8 cellular contexts compared by ENCODE assay signal in the genomic region with DNA sequence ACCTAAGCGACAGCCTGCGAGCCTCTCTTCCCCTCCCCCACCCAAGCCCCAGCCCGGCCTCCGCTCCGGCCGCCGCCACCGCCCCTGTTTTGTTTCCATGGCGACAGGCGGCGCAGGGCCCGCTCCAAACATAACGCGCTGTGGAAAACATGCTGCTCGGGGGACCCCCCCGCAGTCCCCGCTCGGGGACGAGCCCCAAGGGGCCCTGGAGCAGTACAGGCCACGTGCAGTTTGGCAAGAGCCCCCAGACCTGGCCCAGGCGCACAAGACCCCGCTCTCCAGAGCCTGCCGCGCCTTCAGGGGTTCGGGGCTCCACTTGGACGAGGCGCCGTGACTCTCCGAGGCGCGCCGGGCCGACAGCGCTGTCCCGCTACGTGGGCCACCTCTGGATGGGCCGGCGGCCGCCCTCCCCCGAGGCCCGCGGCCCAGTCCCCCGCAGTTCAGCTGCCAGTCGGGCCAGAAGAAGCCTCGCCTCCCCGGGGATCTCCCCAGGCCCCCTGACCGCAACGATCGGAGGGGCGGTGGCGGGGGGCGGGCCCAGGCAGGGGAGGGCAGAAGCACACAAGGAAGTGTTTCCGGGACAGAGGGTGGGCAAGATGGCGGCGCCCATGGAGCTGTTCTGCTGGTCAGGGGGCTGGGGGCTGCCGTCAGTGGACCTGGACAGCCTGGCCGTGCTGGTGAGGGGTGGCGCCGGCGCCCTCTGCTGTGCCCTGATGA. TPM values are rescaled to one million over a fixed set of nuclear protein-coding genes. Genes with fewer than 3 reads are reported as not detected.
DNase-seq lines count a peak whose midpoint lies in the region; ATAC-seq and TF ChIP-seq lines count a peak whose summit lies in the region.

A gene with protein sequence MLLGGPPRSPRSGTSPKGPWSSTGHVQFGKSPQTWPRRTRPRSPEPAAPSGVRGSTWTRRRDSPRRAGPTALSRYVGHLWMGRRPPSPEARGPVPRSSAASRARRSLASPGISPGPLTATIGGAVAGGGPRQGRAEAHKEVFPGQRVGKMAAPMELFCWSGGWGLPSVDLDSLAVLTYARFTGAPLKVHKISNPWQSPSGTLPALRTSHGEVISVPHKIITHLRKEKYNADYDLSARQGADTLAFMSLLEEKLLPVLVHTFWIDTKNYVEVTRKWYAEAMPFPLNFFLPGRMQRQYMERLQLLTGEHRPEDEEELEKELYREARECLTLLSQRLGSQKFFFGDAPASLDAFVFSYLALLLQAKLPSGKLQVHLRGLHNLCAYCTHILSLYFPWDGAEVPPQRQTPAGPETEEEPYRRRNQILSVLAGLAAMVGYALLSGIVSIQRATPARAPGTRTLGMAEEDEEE (plus strand): TSS at position 40 of the 717 bp plus-strand sequence. CDS start 110 bp downstream, at position 150.

- H3K4me1 ChIP-seq in HEK293 (ENCODE audit: control insufficient read depth, insufficient read depth, low read length) (peaks cover 4% of the 10 kb centered on the region), adipocyte (ENCODE audit: control insufficient read depth, insufficient read depth, low read length) (peaks cover 23% of the 10 kb centered on the region), heart left ventricle (peaks cover 0 to 47% (median 27%) of the 10 kb centered on the region in 12 donors), upper lobe of left lung (peaks cover 26 to 32% (median 27%) of the 10 kb centered on the region in 4 donors)

- H3K4me3 Mint-ChIP-seq in T-cell: peak within 1 kb of the TSS; percentile 80 to 85 (median 84)

- H3K27ac ChIP-seq in HEK293 (ENCODE audit: extremely low read depth, low read depth, low read length): peak within 1 kb of the TSS; percentile 86; the same call in 1 of the 2 replicates
- H3K27ac ChIP-seq in heart left ventricle: peak within 1 kb of the TSS; percentile 95 to 100 (median 100)
- H3K27ac ChIP-seq in upper lobe of left lung: peak within 1 kb of the TSS; percentile 97 to 100 (median 98)

- CTCF ChIA-PET in HEK293 (lab: Yijun Ruan, JAX): interaction anchor here (0.6 to 3.6 kb wide), 8 partner anchors 15 to 115 kb away, joined by 3 to 28 read pairs (median 14); a partner anchor contains a TSS
- CTCF ChIA-PET in T-cell (lab: Charles Lee): interaction anchor here (0.5 to 3.7 kb wide), 6 partner anchors 15 to 121 kb away, joined by 3 to 21 read pairs (median 4); a partner anchor contains a TSS

- POLR2A ChIA-PET in HEK293 (lab: Yijun Ruan, JAX): interaction anchor here (0.5 to 1.8 kb wide), 8 partner anchors 8 to 589 kb away, joined by 3 to 7 read pairs (median 4); a partner anchor contains a TSS
- POLR2A ChIA-PET in T-cell (lab: Charles Lee): interaction anchor here in 1 of 2 donors (0.6 to 1.4 kb wide), 2 partner anchors 14 kb away, joined by 3 to 9 read pairs; no protein-coding TSS in a partner anchor

- H3K9me3 Mint-ChIP-seq in T-cell: no peaks in the 10 kb centered on the region

- no peaks in the 10 kb centered on the region for H3K27me3 Mint-ChIP-seq in T-cell

- no peaks in the 10 kb centered on the region for H3K27me3 ChIP-seq in adipocyte (replicated peaks; ENCODE audit: control insufficient read depth, insufficient read depth, low read length)
- no peaks in the 10 kb centered on the region for H3K27me3 ChIP-seq in heart left ventricle
- H3K27me3 ChIP-seq in upper lobe of left lung: no peaks in the 10 kb centered on the region

- peaks cover 4% of the 10 kb centered on the region for H3K36me3 Mint-ChIP-seq in T-cell

- H3K4me1 Mint-ChIP-seq in T-cell: peaks cover 18 to 22% (median 19%) of the 10 kb centered on the region in 3 donors

- DNase-seq in GF-D8 (lab: John Stamatoyannopoulos, UW) (peak; percentile 58), NCI-H1092 treated with DMSO at 0.1 percent for 48 hours (lab: John Stamatoyannopoulos, UW) (peak; percentile 81), T-cell (peak; percentile 68 to 93 (median 90)), adipocyte (ENCODE audit: low read depth) (peak; percentile 96), heart left ventricle (peak; percentile 93 to 95 (median 95)), posterior vena cava (ENCODE audit: low spot score) (peak; percentile 99), upper lobe of left lung (peak; percentile 93 to 97)

- H3K4me3 ChIP-seq in HEK293 (ENCODE audit: low read depth, low read length): peak within 1 kb of the TSS; percentile 98
- peak within 1 kb of the TSS; percentile 99 for H3K4me3 ChIP-seq in adipocyte (ENCODE audit: low read length)
- peak within 1 kb of the TSS; percentile 60 to 94 (median 77) for H3K4me3 ChIP-seq in heart left ventricle
- H3K4me3 ChIP-seq in upper lobe of left lung: peak within 1 kb of the TSS; percentile 68 to 88 (median 74)

- TF ChIP-seq EP300 in upper lobe of left lung (IDR thresholded peaks at IDR 0.05): peak in 1 of 4 donors; percentile 4

- TF ChIP-seq POLR2A in heart left ventricle (IDR thresholded peaks at IDR 0.05) (peak in 1 of 2 donors; percentile 49), upper lobe of left lung (IDR thresholded peaks at IDR 0.05) (peak in 3 of 4 donors; percentile 24 to 94 (median 70))

- peak within 1 kb of the TSS; percentile 88 to 94 for H3K27ac Mint-ChIP-seq in T-cell

- intact Hi-C loops in heart left ventricle (cut with DNase I): loop anchor here in 6 of 10 donors (1.0 to 5.0 kb wide), 5 partner anchors 17 to 113 kb away; a partner anchor contains a TSS
- intact Hi-C loops in posterior vena cava (cut with DNase I): no loop called here

- 0 to 1% (median 0%) methylated on average over 26 to 60 of the region's 60 CpGs for WGBS in heart left ventricle, 4 donors
- WGBS in upper lobe of left lung, 2 donors: 0% methylated on average over 28 of the region's 60 CpGs; no CpG with 5 or more reads in 1 of the 2 donors

- peaks cover 0 to 23% of the 10 kb centered on the region in 2 experiments; a peak in 1 of 3 replicates for H3K36me3 ChIP-seq in HEK293 (ENCODE audit: control insufficient read depth in 2 of 2, insufficient read depth in 1 of 2, low read length in 2 of 2)
- H3K36me3 ChIP-seq in adipocyte (ENCODE audit: control insufficient read depth, insufficient read depth, low read length, severe bottlenecking): peaks cover 10% of the 10 kb centered on the region
- H3K36me3 ChIP-seq in heart left ventricle: peaks cover 0 to 19% (median 8%) of the 10 kb centered on the region in 9 donors
- peaks cover 0 to 10% (median 3%) of the 10 kb centered on the region in 4 donors for H3K36me3 ChIP-seq in upper lobe of left lung

- TF ChIP-seq CTCF in HEK293 (tag by site-specific recombination; IDR thresholded peaks at IDR 0.05) (0 out of 2 replicates have a peak, but pooled peaks have one; percentile 4), heart left ventricle (IDR thresholded peaks at IDR 0.05) (peak in 1 of 12 donors; percentile 12), upper lobe of left lung (IDR thresholded peaks at IDR 0.05) (peak in 1 of 6 experiments; percentile 39)

- ATAC-seq in T-cell (replicated peaks in 1 of 4) (peak; percentile 86 to 89 (median 88)), heart left ventricle (peak; percentile 78 to 89 (median 87)), upper lobe of left lung (ENCODE audit: low FRiP score in 2 of 2) (peak; percentile 88 to 92)

- H3K9ac ChIP-seq in adipocyte (ENCODE audit: low read length): peak within 1 kb of the TSS; percentile 97

- H3K9me3 ChIP-seq in HEK293 (ENCODE audit: control insufficient read depth, insufficient read depth, low read depth, low read length): no peaks in the 10 kb centered on the region
- H3K9me3 ChIP-seq in adipocyte (ENCODE audit: control insufficient read depth, low read length): no peaks in the 10 kb centered on the region
- H3K9me3 ChIP-seq in heart left ventricle: no peaks in the 10 kb centered on the region
- no peaks in the 10 kb centered on the region for H3K9me3 ChIP-seq in upper lobe of left lung

TF ChIP-seq in HEK293, 187 proteins besides CTCF, POLR2A, EP300 and RAD21 (continues in another document):
- TF ChIP-seq, protein P1, sequence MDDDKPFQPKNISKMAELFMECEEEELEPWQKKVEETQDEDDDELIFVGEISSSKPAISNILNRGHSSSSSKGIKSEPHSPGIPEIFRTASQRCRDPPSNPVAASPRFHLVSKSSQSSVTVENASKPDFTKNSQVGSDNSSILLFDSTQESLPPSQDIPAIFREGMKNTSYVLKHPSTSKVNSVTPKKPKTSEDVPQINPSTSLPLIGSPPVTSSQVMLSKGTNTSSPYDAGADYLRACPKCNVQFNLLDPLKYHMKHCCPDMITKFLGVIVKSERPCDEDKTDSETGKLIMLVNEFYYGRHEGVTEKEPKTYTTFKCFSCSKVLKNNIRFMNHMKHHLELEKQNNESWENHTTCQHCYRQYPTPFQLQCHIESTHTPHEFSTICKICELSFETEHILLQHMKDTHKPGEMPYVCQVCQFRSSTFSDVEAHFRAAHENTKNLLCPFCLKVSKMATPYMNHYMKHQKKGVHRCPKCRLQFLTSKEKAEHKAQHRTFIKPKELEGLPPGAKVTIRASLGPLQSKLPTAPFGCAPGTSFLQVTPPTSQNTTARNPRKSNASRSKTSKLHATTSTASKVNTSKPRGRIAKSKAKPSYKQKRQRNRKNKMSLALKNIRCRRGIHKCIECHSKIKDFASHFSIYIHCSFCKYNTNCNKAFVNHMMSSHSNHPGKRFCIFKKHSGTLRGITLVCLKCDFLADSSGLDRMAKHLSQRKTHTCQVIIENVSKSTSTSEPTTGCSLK (tag by site-specific recombination; IDR thresholded peaks at IDR 0.05): no peak
- TF ChIP-seq ZEB2 (tag by site-specific recombination; IDR thresholded peaks at IDR 0.05) (peak; percentile 86), ZNF664 (tag by site-specific recombination; IDR thresholded peaks at IDR 0.05) (no peak), ZNF792 (tag by site-specific recombination; IDR thresholded peaks at IDR 0.05) (no peak), ZNF521 (tag by site-specific recombination; IDR thresholded peaks at IDR 0.05) (no peak), ZNF600 (tag by site-specific recombination; IDR thresholded peaks at IDR 0.05) (peak; percentile 70), ZNF843 (tag by site-specific recombination; IDR thresholded peaks at IDR 0.05) (0 out of 2 replicates have a peak, but pooled peaks have one; percentile 25), ZNF544 (tag by site-specific recombination; IDR thresholded peaks at IDR 0.05) (no peak), ZSCAN23 (tag by site-specific recombination; IDR thresholded peaks at IDR 0.05) (no peak), ZNF610 (tag by site-specific recombination; IDR thresholded peaks at IDR 0.05; ENCODE audit: borderline replicate concordance) (0 out of 2 replicates have a peak, but pooled peaks have one; percentile 9), ZNF624 (tag by site-specific recombination; IDR thresholded peaks at IDR 0.05) (no peak), MZF1 (tag by site-specific recombination; IDR thresholded peaks at IDR 0.05; ENCODE audit: borderline replicate concordance) (no peak), GLI4 (tag by site-specific recombination; IDR thresholded peaks at IDR 0.05) (no peak)

RNA-seq across cellular contexts. Expression of the gene that starts here (rescaled TPM):
- total RNA-seq in T-cell: 10 to 100 TPM; 20.4 to 28.4 (median 25.1) TPM
- 10 to 100 TPM; 14.1 to 32.2 (median 19.3) TPM for total RNA-seq in heart left ventricle
- polyA plus RNA-seq in heart left ventricle: 10 to 100 TPM; 28.1 to 37.1 TPM
- total RNA-seq in posterior vena cava: 10 to 100 TPM; 20.9 to 26.8 TPM
- total RNA-seq in upper lobe of left lung: 10 to 100 TPM; 23.0 to 68.4 (median 37.4) TPM

Comparison
In these comparisons a context has a peak if more than half of its experiments do, and no peak if none do; other contexts are left out.
1. Peak in every context shown above with its lines: DNase-seq, ATAC-seq, H3K4me3 ChIP-seq and H3K27ac ChIP-seq.
2. intact Hi-C loops: an anchor here in heart left ventricle (1.0 to 5.0 kb wide); none called in posterior vena cava.